19 cellular contexts compared by ENCODE assay signal in the genomic region with DNA sequence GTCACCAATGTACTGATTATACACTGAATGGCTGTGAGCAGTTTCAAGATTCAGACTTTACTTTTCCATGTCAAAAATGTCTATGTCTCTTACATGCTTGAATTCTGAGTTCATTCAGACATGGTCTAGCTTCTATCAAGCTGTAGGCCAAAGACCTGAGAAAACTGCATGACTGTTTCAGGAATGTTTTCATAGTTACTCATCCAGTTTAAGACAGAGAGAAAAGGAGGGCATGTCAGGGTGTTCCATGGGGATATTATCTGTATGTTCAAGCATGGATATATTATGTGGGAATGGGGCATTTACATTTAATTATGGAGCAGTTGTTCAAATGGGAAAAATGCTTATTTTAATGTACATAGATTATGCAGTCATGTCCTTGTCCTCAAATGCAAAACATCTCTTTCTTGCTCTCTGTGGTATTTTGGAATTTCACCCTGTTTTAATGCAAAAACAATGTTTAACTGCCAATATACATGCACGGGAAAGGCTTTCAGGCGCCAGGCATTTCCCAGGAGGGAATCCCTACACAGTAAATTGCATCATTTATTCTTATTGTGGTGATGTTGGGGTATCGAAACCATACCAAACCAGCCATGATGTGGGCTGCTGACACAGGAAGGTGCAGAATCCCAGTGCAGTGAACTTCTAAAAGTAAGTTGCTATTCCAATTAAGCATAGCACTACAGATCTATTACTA.
A peak's percentile ranks its signal among the peaks of the same experiment; 100 is the strongest.
DNase-seq lines count a peak whose midpoint lies in the region; ATAC-seq and TF ChIP-seq lines count a peak whose summit lies in the region.
"Had no signal": no experiment of that assay in that cellular context is flagged by ENCODE, and none has a peak within 500 bp of the region (broad histone marks: within the 10 kb centered on the region; RNA-seq: fewer than 3 reads in every experiment).

No MANE protein-coding gene starts in this region.

- intact Hi-C loops in vagina (cut with DNase I): no loop called here

- H3K9me3 Mint-ChIP-seq in osteocyte (ENCODE audit: unreplicated experiment): peaks cover 21% of the 10 kb centered on the region

- peaks cover 19% of the 10 kb centered on the region for H3K36me3 Mint-ChIP-seq in osteocyte (ENCODE audit: unreplicated experiment)

- H3K9me3 ChIP-seq in fibroblast of lung (ENCODE audit: control insufficient read depth, insufficient read depth, low read depth, low read length) (no peaks in the 10 kb centered on the region), vagina (no peaks in the 10 kb centered on the region)

- H3K79me2 ChIP-seq in fibroblast of lung (ENCODE audit: control insufficient read depth, insufficient read depth, low read length): no peaks in the 10 kb centered on the region
- H3K79me2 ChIP-seq: parathyroid adenoma had no signal

- H3K4me3 Mint-ChIP-seq in osteocyte (ENCODE audit: unreplicated experiment): no peak overlapping the region
- H3K4me3 Mint-ChIP-seq: activated CD8-positive, alpha-beta T cell treated with anti-CD3 and anti-CD28 coated beads, Interleukin-2, amount 10 ng/mL, durations not matched to agents 7 days and 5 days; CD4-positive, alpha-beta T cell; mesothelial cell of epicardium; stimulated activated naive CD8-positive, alpha-beta T cell treated with anti-CD3 and anti-CD28 coated beads, Interleukin-15, Interleukin-2, amounts not matched to agents 100 ng/mL and 50 ng/mL, for 24 hours had no signal

- H3K4me3 ChIP-seq in fibroblast of lung (replicated peaks in 1 of 4; ENCODE audit: control extremely low read depth in 1 of 4, insufficient read depth in 1 of 4, low read depth in 3 of 4, low read length in 4 of 4): no peak overlapping the region
- no peak overlapping the region for H3K4me3 ChIP-seq in vagina
- H3K4me3 ChIP-seq: GM12878, SK-N-MC had no signal

- DNase-seq in GM03348 (ENCODE audit: low spot score) (peak; percentile 24), fibroblast of lung (ENCODE audit: low read depth in 2 of 2) (peak; percentile 58 to 84), osteocyte (ENCODE audit: extremely low spot score, unreplicated experiment) (no peak), substantia nigra (lab: John Stamatoyannopoulos, UW) (no peak), vagina (ENCODE audit: extremely low spot score in 2 of 2) (no peak)
- DNase-seq: activated CD8-positive, alpha-beta T cell treated with anti-CD3 and anti-CD28 coated beads, Interleukin-2, amount 10 ng/mL, durations not matched to agents 7 days and 5 days; aorta; CD4-positive, alpha-beta T cell; effector CD4-positive, alpha-beta T cell; glutamatergic neuron; NCI-H1436 treated with DMSO at 0.1 percent for 48 hours had no signal

- no peak overlapping the region for H3K4me2 ChIP-seq in fibroblast of lung (ENCODE audit: extremely low read depth, insufficient read depth, low read length)

- H3K27ac ChIP-seq in fibroblast of lung (ENCODE audit: insufficient read depth, low read length): no peak overlapping the region
- no peak overlapping the region for H3K27ac ChIP-seq in substantia nigra (ENCODE audit: low read depth, low read length, poor library complexity, severe bottlenecking)
- no peak overlapping the region for H3K27ac ChIP-seq in vagina
- H3K27ac ChIP-seq: parathyroid adenoma, SK-N-MC had no signal

- no peaks in the 10 kb centered on the region for H3K36me3 ChIP-seq in fibroblast of lung (ENCODE audit: control insufficient read depth, insufficient read depth, low read length)
- no peaks in the 10 kb centered on the region for H3K36me3 ChIP-seq in vagina

- no peak overlapping the region for H3K9ac ChIP-seq in fibroblast of lung (ENCODE audit: insufficient read depth, low read length)
- H3K9ac ChIP-seq: parathyroid adenoma had no signal

- H3K4me1 ChIP-seq in fibroblast of lung (ENCODE audit: control insufficient read depth, extremely low read depth, insufficient read depth, low read length): no peaks in the 10 kb centered on the region
- H3K4me1 ChIP-seq in vagina: no peaks in the 10 kb centered on the region
- H3K4me1 ChIP-seq: parathyroid adenoma had no signal

- peaks cover 22% of the 10 kb centered on the region for H3K4me1 Mint-ChIP-seq in osteocyte (ENCODE audit: unreplicated experiment)
- H3K4me1 Mint-ChIP-seq: mesothelial cell of epicardium had no signal

- no peaks in the 10 kb centered on the region for H4K20me1 ChIP-seq in fibroblast of lung (ENCODE audit: control insufficient read depth, extremely low read depth, insufficient read depth, low read length)

- TF ChIP-seq POLR2A in vagina (IDR thresholded peaks at IDR 0.05): no peak

- no peak for TF ChIP-seq CTCF in fibroblast of lung (conservative IDR thresholded peaks at IDR 0.05 in 1 of 2, IDR thresholded peaks at IDR 0.05 in 1 of 2; ENCODE audit: low read depth in 1 of 2, low read length in 2 of 2)
- no peak for TF ChIP-seq CTCF in osteocyte (IDR thresholded peaks at IDR 0.05)
- no peak for TF ChIP-seq CTCF in vagina (IDR thresholded peaks at IDR 0.05)

- no peaks in the 10 kb centered on the region for H3K27me3 Mint-ChIP-seq in osteocyte (ENCODE audit: unreplicated experiment)
- H3K27me3 Mint-ChIP-seq: CD4-positive, alpha-beta T cell; stimulated activated naive CD8-positive, alpha-beta T cell treated with anti-CD3 and anti-CD28 coated beads, Interleukin-15, Interleukin-2, amounts not matched to agents 100 ng/mL and 50 ng/mL, for 24 hours had no signal

- H3K27ac Mint-ChIP-seq in osteocyte (ENCODE audit: unreplicated experiment): peak overlapping the region; percentile 92
- H3K27ac Mint-ChIP-seq: activated CD8-positive, alpha-beta T cell treated with anti-CD3 and anti-CD28 coated beads, Interleukin-2, amount 10 ng/mL, durations not matched to agents 7 days and 5 days; CD4-positive, alpha-beta T cell; mesothelial cell of epicardium; stimulated activated naive CD8-positive, alpha-beta T cell treated with anti-CD3 and anti-CD28 coated beads, Interleukin-15, Interleukin-2, amounts not matched to agents 100 ng/mL and 50 ng/mL, for 24 hours had no signal

- ATAC-seq in SK-N-SH treated with all-trans-retinoic acid at 6 μM for 48 hours (peak; percentile 82), GM19328 (IDR thresholded peaks at IDR 0.05; ENCODE audit: unreplicated experiment) (no peak), HG03175 (IDR thresholded peaks at IDR 0.05; ENCODE audit: unreplicated experiment) (no peak)
- ATAC-seq: activated CD8-positive, alpha-beta T cell treated with anti-CD3 and anti-CD28 coated beads, Interleukin-2, amount 10 ng/mL, durations not matched to agents 7 days and 5 days; GM12878 had no signal

- H2AFZ ChIP-seq in fibroblast of lung (ENCODE audit: low read length): no peak overlapping the region
- H2AFZ ChIP-seq: parathyroid adenoma had no signal

- no peaks in the 10 kb centered on the region for H3K27me3 ChIP-seq in fibroblast of lung (ENCODE audit: control insufficient read depth, insufficient read depth, low read length)
- H3K27me3 ChIP-seq in vagina: no peaks in the 10 kb centered on the region

TF ChIP-seq in SK-N-SH treated with all-trans-retinoic acid at 6 μM for 48 hours, 23 proteins besides CTCF, POLR2A, EP300 and RAD21:
- TF ChIP-seq, protein P1, sequence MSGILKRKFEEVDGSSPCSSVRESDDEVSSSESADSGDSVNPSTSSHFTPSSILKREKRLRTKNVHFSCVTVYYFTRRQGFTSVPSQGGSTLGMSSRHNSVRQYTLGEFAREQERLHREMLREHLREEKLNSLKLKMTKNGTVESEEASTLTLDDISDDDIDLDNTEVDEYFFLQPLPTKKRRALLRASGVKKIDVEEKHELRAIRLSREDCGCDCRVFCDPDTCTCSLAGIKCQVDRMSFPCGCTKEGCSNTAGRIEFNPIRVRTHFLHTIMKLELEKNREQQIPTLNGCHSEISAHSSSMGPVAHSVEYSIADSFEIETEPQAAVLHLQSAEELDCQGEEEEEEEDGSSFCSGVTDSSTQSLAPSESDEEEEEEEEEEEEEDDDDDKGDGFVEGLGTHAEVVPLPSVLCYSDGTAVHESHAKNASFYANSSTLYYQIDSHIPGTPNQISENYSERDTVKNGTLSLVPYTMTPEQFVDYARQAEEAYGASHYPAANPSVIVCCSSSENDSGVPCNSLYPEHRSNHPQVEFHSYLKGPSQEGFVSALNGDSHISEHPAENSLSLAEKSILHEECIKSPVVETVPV (CRISPR knock-in tag; IDR thresholded peaks at IDR 0.05): no peak
- TF ChIP-seq CSDC2 (CRISPR knock-in tag; IDR thresholded peaks at IDR 0.05) (no peak), PPARA (CRISPR knock-in tag; IDR thresholded peaks at IDR 0.05; ENCODE audit: borderline replicate concordance) (no peak), ISL1 (CRISPR knock-in tag; IDR thresholded peaks at IDR 0.05) (no peak), TCF4 (CRISPR knock-in tag; IDR thresholded peaks at IDR 0.05; ENCODE audit: borderline replicate concordance) (no peak), ZFP30 (CRISPR knock-in tag; IDR thresholded peaks at IDR 0.05) (no peak), TOX (CRISPR knock-in tag; IDR thresholded peaks at IDR 0.05; ENCODE audit: borderline replicate concordance) (no peak)
- TF ChIP-seq, protein P2, sequence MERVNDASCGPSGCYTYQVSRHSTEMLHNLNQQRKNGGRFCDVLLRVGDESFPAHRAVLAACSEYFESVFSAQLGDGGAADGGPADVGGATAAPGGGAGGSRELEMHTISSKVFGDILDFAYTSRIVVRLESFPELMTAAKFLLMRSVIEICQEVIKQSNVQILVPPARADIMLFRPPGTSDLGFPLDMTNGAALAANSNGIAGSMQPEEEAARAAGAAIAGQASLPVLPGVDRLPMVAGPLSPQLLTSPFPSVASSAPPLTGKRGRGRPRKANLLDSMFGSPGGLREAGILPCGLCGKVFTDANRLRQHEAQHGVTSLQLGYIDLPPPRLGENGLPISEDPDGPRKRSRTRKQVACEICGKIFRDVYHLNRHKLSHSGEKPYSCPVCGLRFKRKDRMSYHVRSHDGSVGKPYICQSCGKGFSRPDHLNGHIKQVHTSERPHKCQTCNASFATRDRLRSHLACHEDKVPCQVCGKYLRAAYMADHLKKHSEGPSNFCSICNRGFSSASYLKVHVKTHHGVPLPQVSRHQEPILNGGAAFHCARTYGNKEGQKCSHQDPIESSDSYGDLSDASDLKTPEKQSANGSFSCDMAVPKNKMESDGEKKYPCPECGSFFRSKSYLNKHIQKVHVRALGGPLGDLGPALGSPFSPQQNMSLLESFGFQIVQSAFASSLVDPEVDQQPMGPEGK (CRISPR knock-in tag; IDR thresholded peaks at IDR 0.05; ENCODE audit: borderline replicate concordance): no peak

Comparison
In these comparisons a context has a peak if more than half of its experiments do, and no peak if none do; other contexts are left out.
1. DNase-seq: peak in GM03348 (single experiment) and fibroblast of lung (2 of 2); none in osteocyte (single experiment), substantia nigra (0 of 49) and vagina (0 of 2).